8 cellular contexts compared by ENCODE assay signal in the genomic region with DNA sequence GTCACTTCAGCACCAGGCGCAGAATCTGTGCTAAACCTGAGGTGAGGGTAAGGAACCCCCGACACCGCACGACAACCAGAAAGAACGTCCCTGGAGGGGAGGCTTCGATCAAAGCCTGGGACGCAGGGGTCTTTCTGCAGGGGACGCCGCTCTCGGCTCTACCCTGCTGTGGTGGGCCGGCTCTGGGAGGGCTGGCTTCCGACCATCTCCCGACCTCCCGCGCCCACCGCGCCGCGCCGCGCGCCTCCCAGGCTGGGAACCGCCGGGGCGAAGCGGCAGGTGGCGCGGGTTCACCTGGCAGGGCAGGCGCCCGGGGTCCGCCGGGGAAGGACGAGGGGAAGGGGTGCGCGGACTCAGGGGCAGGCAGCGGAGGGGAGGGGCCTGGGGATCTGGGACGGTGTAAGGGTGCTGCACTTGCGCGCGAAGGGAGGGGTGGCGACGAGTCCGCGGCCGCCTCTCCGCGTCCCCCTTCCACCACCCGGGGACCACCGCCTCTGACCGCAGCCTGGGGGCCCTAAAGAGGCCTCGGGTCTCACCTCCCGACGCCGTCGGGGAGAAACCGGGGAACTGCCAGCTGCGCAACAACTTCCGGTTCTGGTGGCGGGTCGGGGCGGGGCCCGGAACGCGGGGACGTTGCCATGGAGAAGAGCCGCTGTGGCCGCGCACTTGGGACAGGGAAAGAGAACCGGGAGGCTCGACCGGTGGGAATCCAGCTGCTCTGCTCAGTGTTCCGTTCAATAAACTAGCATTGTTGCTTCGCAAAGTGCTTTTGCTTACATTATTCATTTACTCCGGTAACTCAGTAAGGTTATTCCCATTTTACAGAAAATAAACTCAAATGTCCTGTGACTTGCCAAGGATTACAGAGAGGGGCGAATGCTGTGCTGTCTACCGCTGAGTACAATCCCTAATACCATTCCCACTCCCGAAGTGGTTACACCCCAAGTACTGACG. TPM values are rescaled to one million over a fixed set of nuclear protein-coding genes. Genes with fewer than 3 reads are reported as not detected.
DNase-seq lines count a peak whose midpoint lies in the region; ATAC-seq and TF ChIP-seq lines count a peak whose summit lies in the region.

A gene (minus strand): TSS at position 596 of the 954 bp plus-strand sequence. CDS start 3,045 bp downstream, outside the sequence.

- peak; percentile 91 for ATAC-seq in HG02610 (IDR thresholded peaks at IDR 0.05; ENCODE audit: unreplicated experiment)

- WGBS in sigmoid colon, 2 donors, result 2 to 3% methylated on average over 78 of the region's 78 CpGs

- H3K4me3 ChIP-seq in astrocyte of the spinal cord (ENCODE audit: low read depth, low read length) (peak within 1 kb of the TSS; percentile 51), iPS-11a (ENCODE audit: low read depth, low read length) (peak within 1 kb of the TSS; percentile 71), sigmoid colon (peak within 1 kb of the TSS; percentile 60 to 91 (median 83))

- H3K9me3 ChIP-seq in sigmoid colon, result no peaks in the 10 kb centered on the region

- TF ChIP-seq EP300 in sigmoid colon (IDR thresholded peaks at IDR 0.05), result no peak

- TF ChIP-seq CTCF in GM10266 (IDR thresholded peaks at IDR 0.05; ENCODE audit: control insufficient read depth, insufficient read depth, low read depth, missing control alignments), result no peak
- no peak for TF ChIP-seq CTCF in astrocyte of the spinal cord (IDR thresholded peaks at IDR 0.05; ENCODE audit: low read depth, low read length)
- no peak for TF ChIP-seq CTCF in sigmoid colon (IDR thresholded peaks at IDR 0.05)

- H3K4me1 ChIP-seq in sigmoid colon, result peaks cover 0 to 11% (median 5%) of the 10 kb centered on the region in 4 donors

- no peak for TF ChIP-seq POLR2A in sigmoid colon (IDR thresholded peaks at IDR 0.05)

- in situ Hi-C loops in astrocyte of the spinal cord (cut with HindIII; ENCODE audit: low sequenced_read_pairs), result no loop called here

- intact Hi-C loops in sigmoid colon (cut with DNase I), result loop anchor here (2.0 to 5.0 kb wide), 2 partner anchors 32 to 595 kb away; a partner anchor contains a TSS

- DNase-seq in GM10266 (ENCODE audit: extremely low spot score), result peak; percentile 86
- peak; percentile 68 for DNase-seq in NCI-H1105 (lab: John Stamatoyannopoulos, UW)
- DNase-seq in T1000 (lab: John Stamatoyannopoulos, UW), result peak; percentile 52
- DNase-seq in astrocyte of the spinal cord (ENCODE audit: low read depth, low spot score), result peak; percentile 57
- peak; percentile 92 for DNase-seq in sigmoid colon
- DNase-seq in NK-92 (lab: John Stamatoyannopoulos, UW; ENCODE audit: unreplicated experiment), result no peak

- no peaks in the 10 kb centered on the region for H3K27me3 ChIP-seq in sigmoid colon

- no peaks in the 10 kb centered on the region for H3K36me3 ChIP-seq in sigmoid colon

- H3K27ac ChIP-seq in sigmoid colon, result peak within 1 kb of the TSS in 3 of 4 donors; percentile 56 to 68 (median 62)

RNA-seq across cellular contexts. Expression of the gene that starts here (rescaled TPM):
- 1 to 10 TPM; 1.9 to 3.3 (median 2.2) TPM for total RNA-seq in sigmoid colon
- 1 to 10 TPM; 1.6 to 2.5 (median 1.8) TPM for polyA plus RNA-seq in sigmoid colon
